ENCODE assay signal across 1 cellular context in genomic region chr10:132745511-132745910, GRCh38.
TF ChIP-seq lines count a peak whose summit lies in the region.

No MANE protein-coding gene starts in this region.

TF ChIP-seq in H1, 55 proteins besides CTCF, POLR2A, EP300 and RAD21:
- TF ChIP-seq EGR1 (IDR thresholded peaks at IDR 0.05; ENCODE audit: borderline replicate concordance, low read depth, low read length) (peak; percentile 96), CHD7 (IDR thresholded peaks at IDR 0.05; ENCODE audit: insufficient replicate concordance, low read length) (no peak), TEAD4 (IDR thresholded peaks at IDR 0.05; ENCODE audit: low read depth, low read length) (no peak), FOSL1 (IDR thresholded peaks at IDR 0.05; ENCODE audit: insufficient read depth, low read depth, low read length) (peak; percentile 79; the same call in 1 of the 2 replicates)
